In genomic region chr9:121371495-121371911, GRCh38 we compare ENCODE assay signal across 10 cellular contexts. TPM values are rescaled to one million over a fixed set of nuclear protein-coding genes. Genes with fewer than 3 reads are reported as not detected.
DNase-seq lines count a peak whose midpoint lies in the region; ATAC-seq and TF ChIP-seq lines count a peak whose summit lies in the region.
"Had no signal": no experiment of that assay in that cellular context is flagged by ENCODE, and none has a peak within 500 bp of the region (broad histone marks: within the 10 kb centered on the region; RNA-seq: fewer than 3 reads in every experiment).

No MANE protein-coding gene starts in this region.

- CTCF ChIA-PET in activated CD8-positive, alpha-beta T cell treated with anti-CD3 and anti-CD28 coated beads for 36 hours (lab: Charles Lee), result interaction anchor here (10.7 kb wide), 1 partner anchor 53 kb away, joined by 142 read pairs; no protein-coding TSS in a partner anchor
- CTCF ChIA-PET in activated CD8-positive, alpha-beta T cell treated with anti-CD3 and anti-CD28 coated beads, Interleukin-2, amount 10 ng/mL, durations not matched to agents 7 days and 5 days (lab: Charles Lee), result interaction anchor here (0.9 to 12.6 kb wide), 3 partner anchors 10 to 158 kb away, joined by 3 to 225 read pairs (median 4); no protein-coding TSS in a partner anchor

- DNase-seq in activated CD8-positive, alpha-beta T cell treated with anti-CD3 and anti-CD28 coated beads for 36 hours, result no peak
- DNase-seq in activated CD8-positive, alpha-beta T cell treated with anti-CD3 and anti-CD28 coated beads, Interleukin-2, amount 10 ng/mL, durations not matched to agents 7 days and 5 days, result no peak
- no peak for DNase-seq in activated naive CD8-positive, alpha-beta T cell treated with anti-CD3 and anti-CD28 coated beads, Interleukin-2, amount 10 ng/mL, durations not matched to agents 7 days and 5 days
- DNase-seq in NCI-H82 (lab: John Stamatoyannopoulos, UW) (no peak), NCI-H1694 (lab: John Stamatoyannopoulos, UW) (no peak), MV-4-11 (lab: John Stamatoyannopoulos, UW) (no peak)
- DNase-seq: activated CD4-positive, CD25-positive, alpha-beta regulatory T cell treated with anti-CD3 and anti-CD28 coated beads, Interleukin-2, amount 50 U/mL, for 72 hours; stimulated activated CD8-positive, alpha-beta memory T cell treated with anti-CD3 and anti-CD28 coated beads, Interleukin-4, amount 100 ng/mL, for 48 hours had no signal

- peaks cover 25 to 28% of the 10 kb centered on the region in 2 donors for H3K4me1 ChIP-seq in muscle layer of duodenum (ENCODE audit: control insufficient read depth in 1 of 2, insufficient read depth in 2 of 2, low read length in 2 of 2)
- peaks cover 10% of the 10 kb centered on the region for H3K4me1 ChIP-seq in thymus (ENCODE audit: control insufficient read depth, insufficient read depth, low read length)

- 94% methylated on average over 4 of the region's 4 CpGs for WGBS in thymus

- intact Hi-C loops in activated CD8-positive, alpha-beta T cell treated with anti-CD3 and anti-CD28 coated beads for 36 hours (cut with micrococcal nuclease), result loop anchor here (2.0 to 10.0 kb wide), 2 partner anchors 19 to 157 kb away; no protein-coding TSS in a partner anchor

- H3K9me3 Mint-ChIP-seq in activated CD8-positive, alpha-beta T cell treated with anti-CD3 and anti-CD28 coated beads for 36 hours, result peaks cover 4% of the 10 kb centered on the region
- H3K9me3 Mint-ChIP-seq in activated CD8-positive, alpha-beta T cell treated with anti-CD3 and anti-CD28 coated beads, Interleukin-2, amount 10 ng/mL, durations not matched to agents 7 days and 5 days (ENCODE audit: insufficient read depth), result no peaks in the 10 kb centered on the region
- no peaks in the 10 kb centered on the region for H3K9me3 Mint-ChIP-seq in activated naive CD8-positive, alpha-beta T cell treated with anti-CD3 and anti-CD28 coated beads, Interleukin-2, amount 10 ng/mL, durations not matched to agents 7 days and 5 days

- ATAC-seq in activated CD8-positive, alpha-beta T cell treated with anti-CD3 and anti-CD28 coated beads for 36 hours, result no peak
- no peak for ATAC-seq in activated CD8-positive, alpha-beta T cell treated with anti-CD3 and anti-CD28 coated beads, Interleukin-2, amount 10 ng/mL, durations not matched to agents 7 days and 5 days
- no peak for ATAC-seq in activated naive CD8-positive, alpha-beta T cell treated with anti-CD3 and anti-CD28 coated beads, Interleukin-2, amount 10 ng/mL, durations not matched to agents 7 days and 5 days (ENCODE audit: low read depth)

- H3K27me3 Mint-ChIP-seq in activated CD8-positive, alpha-beta T cell treated with anti-CD3 and anti-CD28 coated beads for 36 hours, result no peaks in the 10 kb centered on the region
- H3K27me3 Mint-ChIP-seq in activated CD8-positive, alpha-beta T cell treated with anti-CD3 and anti-CD28 coated beads, Interleukin-2, amount 10 ng/mL, durations not matched to agents 7 days and 5 days (ENCODE audit: low read depth), result no peaks in the 10 kb centered on the region
- no peaks in the 10 kb centered on the region for H3K27me3 Mint-ChIP-seq in activated naive CD8-positive, alpha-beta T cell treated with anti-CD3 and anti-CD28 coated beads, Interleukin-2, amount 10 ng/mL, durations not matched to agents 7 days and 5 days

- no peaks in the 10 kb centered on the region for H3K27me3 ChIP-seq in muscle layer of duodenum (ENCODE audit: low read depth, low read length)
- H3K27me3 ChIP-seq in thymus (ENCODE audit: control insufficient read depth, insufficient read depth), result no peaks in the 10 kb centered on the region

- H3K36me3 ChIP-seq in muscle layer of duodenum (ENCODE audit: control insufficient read depth in 1 of 2, insufficient read depth in 2 of 2, low read length in 2 of 2) (no peaks in the 10 kb centered on the region), thymus (ENCODE audit: control insufficient read depth, insufficient read depth) (no peaks in the 10 kb centered on the region)

- H3K27ac Mint-ChIP-seq in activated CD8-positive, alpha-beta T cell treated with anti-CD3 and anti-CD28 coated beads for 36 hours, result no peak overlapping the region
- H3K27ac Mint-ChIP-seq in activated CD8-positive, alpha-beta T cell treated with anti-CD3 and anti-CD28 coated beads, Interleukin-2, amount 10 ng/mL, durations not matched to agents 7 days and 5 days, result no peak overlapping the region
- H3K27ac Mint-ChIP-seq in activated naive CD8-positive, alpha-beta T cell treated with anti-CD3 and anti-CD28 coated beads, Interleukin-2, amount 10 ng/mL, durations not matched to agents 7 days and 5 days, result peak overlapping the region; percentile 65

- peak overlapping the region; percentile 92 for H3K27ac ChIP-seq in muscle layer of duodenum (ENCODE audit: low read length)
- peak overlapping the region; percentile 8 for H3K27ac ChIP-seq in thymus (ENCODE audit: low read depth)

- no peak overlapping the region for H3K4me3 ChIP-seq in muscle layer of duodenum (ENCODE audit: low read depth in 1 of 2, low read length in 2 of 2)
- no peak overlapping the region for H3K4me3 ChIP-seq in thymus (ENCODE audit: low read length)

- H3K36me3 Mint-ChIP-seq in activated CD8-positive, alpha-beta T cell treated with anti-CD3 and anti-CD28 coated beads for 36 hours (ENCODE audit: low read depth), result peaks cover 4% of the 10 kb centered on the region
- peaks cover 20% of the 10 kb centered on the region for H3K36me3 Mint-ChIP-seq in activated CD8-positive, alpha-beta T cell treated with anti-CD3 and anti-CD28 coated beads, Interleukin-2, amount 10 ng/mL, durations not matched to agents 7 days and 5 days (ENCODE audit: low read depth)
- peaks cover 12% of the 10 kb centered on the region for H3K36me3 Mint-ChIP-seq in activated naive CD8-positive, alpha-beta T cell treated with anti-CD3 and anti-CD28 coated beads, Interleukin-2, amount 10 ng/mL, durations not matched to agents 7 days and 5 days

- POLR2A ChIA-PET in activated CD8-positive, alpha-beta T cell treated with anti-CD3 and anti-CD28 coated beads for 36 hours (lab: Charles Lee), result interaction anchor here (1.1 kb wide), 1 partner anchor 26 kb away, joined by 3 read pairs; no protein-coding TSS in a partner anchor
- POLR2A ChIA-PET in activated CD8-positive, alpha-beta T cell treated with anti-CD3 and anti-CD28 coated beads, Interleukin-2, amount 10 ng/mL, durations not matched to agents 7 days and 5 days (lab: Charles Lee), result interaction anchor here (0.8 to 1.0 kb wide), 2 partner anchors 17 to 23 kb away, joined by 3 read pairs; no protein-coding TSS in a partner anchor
- POLR2A ChIA-PET in activated naive CD8-positive, alpha-beta T cell treated with anti-CD3 and anti-CD28 coated beads, Interleukin-2, amount 10 ng/mL, durations not matched to agents 7 days and 5 days (lab: Charles Lee), result no interaction called here

- H3K4me3 Mint-ChIP-seq in activated CD8-positive, alpha-beta T cell treated with anti-CD3 and anti-CD28 coated beads for 36 hours, result peak overlapping the region; percentile 24
- no peak overlapping the region for H3K4me3 Mint-ChIP-seq in activated CD8-positive, alpha-beta T cell treated with anti-CD3 and anti-CD28 coated beads, Interleukin-2, amount 10 ng/mL, durations not matched to agents 7 days and 5 days
- H3K4me3 Mint-ChIP-seq in activated naive CD8-positive, alpha-beta T cell treated with anti-CD3 and anti-CD28 coated beads, Interleukin-2, amount 10 ng/mL, durations not matched to agents 7 days and 5 days, result peak overlapping the region; percentile 54

- no peaks in the 10 kb centered on the region for H3K9me3 ChIP-seq in muscle layer of duodenum (ENCODE audit: control insufficient read depth in 1 of 2, low read length in 2 of 2)
- H3K9me3 ChIP-seq in thymus (ENCODE audit: control insufficient read depth), result no peaks in the 10 kb centered on the region

- H3K4me1 Mint-ChIP-seq in activated CD8-positive, alpha-beta T cell treated with anti-CD3 and anti-CD28 coated beads for 36 hours (ENCODE audit: low read depth), result peaks cover 44% of the 10 kb centered on the region
- peaks cover 50% of the 10 kb centered on the region for H3K4me1 Mint-ChIP-seq in activated CD8-positive, alpha-beta T cell treated with anti-CD3 and anti-CD28 coated beads, Interleukin-2, amount 10 ng/mL, durations not matched to agents 7 days and 5 days (ENCODE audit: low read depth)
- H3K4me1 Mint-ChIP-seq in activated naive CD8-positive, alpha-beta T cell treated with anti-CD3 and anti-CD28 coated beads, Interleukin-2, amount 10 ng/mL, durations not matched to agents 7 days and 5 days, result peaks cover 36% of the 10 kb centered on the region

- TF ChIP-seq CTCF in activated CD8-positive, alpha-beta T cell treated with anti-CD3 and anti-CD28 coated beads for 36 hours (IDR thresholded peaks at IDR 0.05), result no peak

RNA-seq across cellular contexts. Expression of gene STOM, which starts 1.5 kb away (rescaled TPM):
- total RNA-seq in activated CD8-positive, alpha-beta T cell treated with anti-CD3 and anti-CD28 coated beads for 36 hours, result 10 to 100 TPM; 31.7 to 32.5 TPM
- total RNA-seq in activated CD8-positive, alpha-beta T cell treated with anti-CD3 and anti-CD28 coated beads, Interleukin-2, amount 10 ng/mL, durations not matched to agents 7 days and 5 days, result 10 to 100 TPM; 50.7 to 54.9 TPM
- 10 to 100 TPM; 87.4 to 95.4 TPM for total RNA-seq in activated naive CD8-positive, alpha-beta T cell treated with anti-CD3 and anti-CD28 coated beads, Interleukin-2, amount 10 ng/mL, durations not matched to agents 7 days and 5 days
- polyA plus RNA-seq in thymus, result 157 TPM
